2 cellular contexts compared by ENCODE assay signal in the genomic region with DNA sequence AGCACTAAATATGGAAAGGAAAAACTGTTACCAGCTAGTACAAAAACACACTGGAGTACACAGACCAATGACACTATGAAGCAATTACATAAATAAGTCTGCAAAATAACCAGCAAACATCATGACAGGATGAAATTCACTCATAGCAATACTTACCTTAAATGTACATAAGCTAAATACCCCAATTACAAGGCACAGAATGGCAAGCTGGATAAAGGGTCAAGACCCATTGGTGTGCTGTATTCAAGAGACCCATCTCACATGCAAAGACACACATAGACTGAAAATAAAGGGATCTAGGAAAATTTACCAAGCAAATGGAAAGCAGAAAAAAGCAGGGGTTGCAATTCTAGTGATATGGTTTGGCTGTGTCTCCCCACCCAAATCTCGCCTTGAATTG. TPM values are rescaled to one million over a fixed set of nuclear protein-coding genes. Genes with fewer than 3 reads are reported as not detected.
"Had no signal": no experiment of that assay in that cellular context is flagged by ENCODE, and none has a peak within 500 bp of the region (broad histone marks: within the 10 kb centered on the region; RNA-seq: fewer than 3 reads in every experiment).

No MANE protein-coding gene starts in this region.

- H3K4me3 ChIP-seq: GM12878 had no signal

- ATAC-seq: GM12878 had no signal

RNA-seq across cellular contexts. Expression of a gene that starts 44.0 kb away (rescaled TPM):
- total RNA-seq: G401, GM12878 had no signal

RNA-seq across cellular contexts. Expression of a gene that starts 57.2 kb away (rescaled TPM):
- total RNA-seq: G401 had no signal
